ENCODE assay signal across 17 cellular contexts in genomic region chr3:189298469-189299375, GRCh38.
DNase-seq lines count a peak whose midpoint lies in the region; ATAC-seq and TF ChIP-seq lines count a peak whose summit lies in the region.
"Had no signal": no experiment of that assay in that cellular context is flagged by ENCODE, and none has a peak within 500 bp of the region (broad histone marks: within the 10 kb centered on the region; RNA-seq: fewer than 3 reads in every experiment).

No MANE protein-coding gene starts in this region.

- CTCF ChIA-PET in T-cell (lab: Charles Lee), result interaction anchor here (0.8 to 1.0 kb wide), 2 partner anchors 8 to 39 kb away, joined by 3 read pairs; no protein-coding TSS in a partner anchor

- no peak overlapping the region for H3K4me3 ChIP-seq in AG10803 (ENCODE audit: low read length)
- H3K4me3 ChIP-seq: neural progenitor cell, testis had no signal

- no peaks in the 10 kb centered on the region for H3K9me3 Mint-ChIP-seq in T-cell
- H3K9me3 Mint-ChIP-seq: memory B cell, neural progenitor cell had no signal

- H3K4me1 ChIP-seq in foreskin keratinocyte, result peaks cover 33% of the 10 kb centered on the region
- H3K4me1 ChIP-seq: testis had no signal

- POLR2A ChIA-PET in T-cell (lab: Charles Lee), result interaction anchor here in 1 of 2 donors (0.5 kb wide), 2 partner anchors 37 to 91 kb away, joined by 3 read pairs; no protein-coding TSS in a partner anchor

- H3K4me3 Mint-ChIP-seq in T-cell, result peak overlapping the region in 1 of 3 donors; percentile 50
- H3K4me3 Mint-ChIP-seq: memory B cell, neural progenitor cell had no signal

- H3K27ac Mint-ChIP-seq in T-cell, result peak overlapping the region; percentile 55 to 56
- H3K27ac Mint-ChIP-seq: memory B cell, neural progenitor cell had no signal

- H3K27ac ChIP-seq in foreskin keratinocyte, result no peak overlapping the region
- H3K27ac ChIP-seq: C4-2B, neural progenitor cell, testis had no signal

- TF ChIP-seq CTCF in AG10803 (conservative IDR thresholded peaks at IDR 0.05; ENCODE audit: low read length), result no peak
- TF ChIP-seq CTCF in foreskin keratinocyte (conservative IDR thresholded peaks at IDR 0.05), result no peak
- TF ChIP-seq CTCF in omental fat pad (IDR thresholded peaks at IDR 0.05), result no peak

- H3K36me3 Mint-ChIP-seq in T-cell, result peaks cover under 1% of the 10 kb centered on the region
- H3K36me3 Mint-ChIP-seq: neural progenitor cell had no signal

- H3K4me1 Mint-ChIP-seq in T-cell, result peaks cover 26 to 63% (median 29%) of the 10 kb centered on the region in 3 donors
- H3K4me1 Mint-ChIP-seq: memory B cell had no signal

- DNase-seq in SIG-M5 treated with dmso at 0.1 percent for 504 hours (lab: John Stamatoyannopoulos, UW; ENCODE audit: unreplicated experiment), result peak; percentile 25
- no peak for DNase-seq in SIG-M5 (lab: John Stamatoyannopoulos, UW)
- DNase-seq in AG10803 (ENCODE audit: low read depth), result peak; percentile 12
- no peak for DNase-seq in T-cell
- peak in 1 of 2 donors; percentile 85 for DNase-seq in foreskin keratinocyte
- no peak for DNase-seq in omental fat pad (ENCODE audit: low spot score)
- DNase-seq: 8988T, glutamatergic neuron, Kasumi-1, NCI-H345, testis had no signal

- H3K27me3 Mint-ChIP-seq in T-cell, result no peaks in the 10 kb centered on the region

- ATAC-seq in T-cell (replicated peaks in 1 of 4), result peak in 1 of 4 experiments; percentile 45
- peak; percentile 67 for ATAC-seq in foreskin keratinocyte
- no peak for ATAC-seq in GM21619 (IDR thresholded peaks at IDR 0.05; ENCODE audit: unreplicated experiment)
- no peak for ATAC-seq in omental fat pad (ENCODE audit: low FRiP score)
- ATAC-seq in GM19351 (IDR thresholded peaks at IDR 0.05; ENCODE audit: unreplicated experiment), result no peak
- ATAC-seq: SK-N-SH treated with all-trans-retinoic acid at 6 μM for 48 hours had no signal

- H3K27me3 ChIP-seq in foreskin keratinocyte, result no peaks in the 10 kb centered on the region
- H3K27me3 ChIP-seq: neural progenitor cell, testis had no signal

Comparison
In these comparisons a context has a peak if more than half of its experiments do, and no peak if none do; other contexts are left out.
1. DNase-seq: peak in SIG-M5 treated with dmso at 0.1 percent for 504 hours (single experiment) and AG10803 (single experiment); none in SIG-M5 (single experiment), T-cell (0 of 34) and omental fat pad (single experiment).